ENCODE assay signal across 10 cellular contexts in genomic region chr13:80337706-80338105, GRCh38. TPM values are rescaled to one million over a fixed set of nuclear protein-coding genes. Genes with fewer than 3 reads are reported as not detected.
A peak's percentile ranks its signal among the peaks of the same experiment; 100 is the strongest.
DNase-seq lines count a peak whose midpoint lies in the region; ATAC-seq and TF ChIP-seq lines count a peak whose summit lies in the region.
"Had no signal": no experiment of that assay in that cellular context is flagged by ENCODE, and none has a peak within 500 bp of the region (broad histone marks: within the 10 kb centered on the region; RNA-seq: fewer than 3 reads in every experiment).

No MANE protein-coding gene starts in this region.

- peaks cover 10% of the 10 kb centered on the region for H3K4me1 ChIP-seq in Caco-2
- H3K4me1 ChIP-seq in adipocyte (ENCODE audit: control insufficient read depth, insufficient read depth, low read length): peaks cover 38% of the 10 kb centered on the region
- H3K4me1 ChIP-seq in psoas muscle: peaks cover 48% of the 10 kb centered on the region

- POLR2A ChIA-PET in Caco-2 (lab: Charles Lee): no interaction called here

- H3K27ac ChIP-seq in psoas muscle: peak overlapping the region; percentile 99

- 14 to 32% (median 16%) methylated on average over 6 of the region's 6 CpGs for WGBS in psoas muscle, 3 donors

- H3K36me3 ChIP-seq in Caco-2 (ENCODE audit: control insufficient read depth, insufficient read depth, low read length) (0 out of 2 replicates have a peak, but pooled peaks cover 5% of the 10 kb centered on the region), adipocyte (ENCODE audit: control insufficient read depth, insufficient read depth, low read length, severe bottlenecking) (peaks cover 15% of the 10 kb centered on the region), psoas muscle (ENCODE audit: insufficient read depth in 1 of 2, low read depth in 1 of 2) (peaks cover 4 to 47% of the 10 kb centered on the region in 2 donors)

- H3K9ac ChIP-seq in adipocyte (ENCODE audit: low read length): peak overlapping the region; percentile 95

- CTCF ChIA-PET in Caco-2 (lab: Charles Lee): interaction anchor here (1.6 kb wide), 1 partner anchor 658 kb away, joined by 8 read pairs; no protein-coding TSS in a partner anchor
- CTCF ChIA-PET in activated naive CD4-positive, alpha-beta T cell treated with anti-CD3 and anti-CD28 coated beads for 36 hours (lab: Charles Lee): no interaction called here

- no peak overlapping the region for H3K4me3 Mint-ChIP-seq in Caco-2 (ENCODE audit: unreplicated experiment)
- no peak overlapping the region for H3K4me3 Mint-ChIP-seq in activated naive CD4-positive, alpha-beta T cell treated with anti-CD3 and anti-CD28 coated beads for 36 hours

- intact Hi-C loops in Caco-2 (cut with micrococcal nuclease; ENCODE audit: unreplicated experiment) (no loop called here), psoas muscle (cut with DNase I) (loop anchor here (2.0 to 5.0 kb wide), 3 partner anchors 205 to 930 kb away; partner anchors contain the start of gene RBM26 (in 1 of the 2))
- intact Hi-C loops in activated naive CD4-positive, alpha-beta T cell treated with anti-CD3 and anti-CD28 coated beads for 36 hours (cut with micrococcal nuclease): no loop called here

- no peak for ATAC-seq in psoas muscle

- H3K9me3 Mint-ChIP-seq in Caco-2 (ENCODE audit: unreplicated experiment): no peaks in the 10 kb centered on the region
- H3K9me3 Mint-ChIP-seq in activated naive CD4-positive, alpha-beta T cell treated with anti-CD3 and anti-CD28 coated beads for 36 hours: no peaks in the 10 kb centered on the region

- H3K4me1 Mint-ChIP-seq in Caco-2 (ENCODE audit: low read depth, unreplicated experiment): peaks cover 7% of the 10 kb centered on the region
- peaks cover 6% of the 10 kb centered on the region for H3K4me1 Mint-ChIP-seq in activated naive CD4-positive, alpha-beta T cell treated with anti-CD3 and anti-CD28 coated beads for 36 hours (ENCODE audit: low read depth)

- no peaks in the 10 kb centered on the region for H3K9me3 ChIP-seq in Caco-2
- H3K9me3 ChIP-seq in adipocyte (ENCODE audit: control insufficient read depth, low read length): no peaks in the 10 kb centered on the region
- no peaks in the 10 kb centered on the region for H3K9me3 ChIP-seq in psoas muscle

- H3K27me3 ChIP-seq in Caco-2 (replicated peaks; ENCODE audit: control insufficient read depth, insufficient read depth, low read length) (no peaks in the 10 kb centered on the region), adipocyte (replicated peaks; ENCODE audit: control insufficient read depth, insufficient read depth, low read length) (no peaks in the 10 kb centered on the region), psoas muscle (ENCODE audit: insufficient read depth in 3 of 3, low read length in 2 of 3) (no peaks in the 10 kb centered on the region)

- no peak for TF ChIP-seq CTCF in Caco-2 (IDR thresholded peaks at IDR 0.05; ENCODE audit: insufficient read depth in 1 of 2, low read depth in 1 of 2, low read length in 1 of 2, severe bottlenecking in 1 of 2, unreplicated experiment in 1 of 2)
- TF ChIP-seq CTCF in foreskin fibroblast (IDR thresholded peaks at IDR 0.05; ENCODE audit: low read depth, low read length): no peak
- TF ChIP-seq CTCF in psoas muscle (IDR thresholded peaks at IDR 0.05): no peak

- no peak overlapping the region for H3K27ac Mint-ChIP-seq in Caco-2 (ENCODE audit: unreplicated experiment)
- H3K27ac Mint-ChIP-seq in activated naive CD4-positive, alpha-beta T cell treated with anti-CD3 and anti-CD28 coated beads for 36 hours: no peak overlapping the region

- DNase-seq in Caco-2 (no peak), adipocyte (ENCODE audit: low read depth) (peak; percentile 45), foreskin fibroblast (no peak), psoas muscle (no peak), NCI-H526 (lab: John Stamatoyannopoulos, UW) (no peak), NCI-H1930 (lab: John Stamatoyannopoulos, UW) (no peak)
- no peak for DNase-seq in activated naive CD4-positive, alpha-beta T cell treated with anti-CD3 and anti-CD28 coated beads for 36 hours
- DNase-seq in activated CD4-positive, CD25-positive, alpha-beta regulatory T cell treated with anti-CD3 and anti-CD28 coated beads, Interleukin-2, amount 50 U/mL, for 72 hours: no peak
- DNase-seq: activated CD4-positive, alpha-beta T cell treated with anti-CD3 and anti-CD28 coated beads, Interleukin-2, amount 50 U/mL, for 4 hours; NCI-H446 treated with DMSO at 0.1 percent for 48 hours had no signal

- H3K4me3 ChIP-seq in Caco-2 (ENCODE audit: low read depth, low read length) (peak overlapping the region; percentile 84), adipocyte (ENCODE audit: low read length) (peak overlapping the region; percentile 91), foreskin fibroblast (ENCODE audit: low read depth in 1 of 2, low read length in 2 of 2) (peak overlapping the region; percentile 74 to 93), psoas muscle (peak overlapping the region; percentile 98)

- peaks cover 57% of the 10 kb centered on the region for H3K36me3 Mint-ChIP-seq in Caco-2 (ENCODE audit: insufficient read depth, unreplicated experiment)
- H3K36me3 Mint-ChIP-seq in activated naive CD4-positive, alpha-beta T cell treated with anti-CD3 and anti-CD28 coated beads for 36 hours (ENCODE audit: low read depth): no peaks in the 10 kb centered on the region

- BruUV-seq in Caco-2 (replicated peaks; lab: Mats Ljungman, UMichigan): no TSS peak

- H3K27me3 Mint-ChIP-seq in Caco-2 (ENCODE audit: insufficient read depth, unreplicated experiment): no peaks in the 10 kb centered on the region
- peaks cover 28% of the 10 kb centered on the region for H3K27me3 Mint-ChIP-seq in activated naive CD4-positive, alpha-beta T cell treated with anti-CD3 and anti-CD28 coated beads for 36 hours (ENCODE audit: low read depth)

RNA-seq across cellular contexts. Expression of gene SPRY2, which starts 3.2 kb away (rescaled TPM):
- total RNA-seq in Caco-2 (2022) (28.9 and 32.4 TPM in 2 replicates), psoas muscle (10 to 100 TPM; 25.2 to 46.8 (median 29.3) TPM)
- polyA plus RNA-seq in psoas muscle: 100 to 1,000 TPM in 1 of 3 donors, 10 to 100 TPM in 2; 15.2 to 171 (median 21.0) TPM
- under 1 TPM; 0.26 to 0.44 TPM for total RNA-seq in activated naive CD4-positive, alpha-beta T cell treated with anti-CD3 and anti-CD28 coated beads for 36 hours

Comparison
In these comparisons a context has a peak if more than half of its experiments do, and no peak if none do; other contexts are left out.
1. RNA of gene SPRY2, which starts 3.2 kb away (total RNA-seq): 25.2 to 46.8 TPM in psoas muscle and 28.9 to 32.4 TPM in Caco-2; 0.26 to 0.44 TPM in activated naive CD4-positive, alpha-beta T cell treated with anti-CD3 and anti-CD28 coated beads for 36 hours; every median in the first group is over 10 times any median in the second.
2. intact Hi-C loops: an anchor here in psoas muscle (2.0 to 5.0 kb wide); none called in Caco-2 and activated naive CD4-positive, alpha-beta T cell treated with anti-CD3 and anti-CD28 coated beads for 36 hours.
3. Peak in every context shown above with its lines, with median percentiles within 50 percentile points of each other: H3K4me3 ChIP-seq.